In the genomic region with DNA sequence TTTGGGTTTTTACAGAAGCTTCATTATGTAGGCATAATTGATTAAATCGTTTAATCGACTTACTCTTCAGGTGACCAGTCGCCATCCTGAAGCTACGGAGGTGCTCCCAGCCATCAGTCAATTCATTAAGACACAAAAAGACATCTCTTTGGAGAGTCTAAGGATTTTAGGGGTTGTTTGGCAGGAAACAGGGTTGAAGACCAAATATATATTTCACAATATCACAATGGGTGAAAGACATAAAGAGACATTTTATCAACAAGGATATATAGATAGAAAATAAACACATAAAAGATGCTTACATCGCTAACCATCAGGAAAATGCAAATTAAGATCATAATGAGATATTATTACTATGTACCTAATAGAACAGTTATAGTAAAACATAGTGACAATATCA, we compare ENCODE assay signal across 18 cellular contexts.
"Had no signal": no experiment of that assay in that cellular context is flagged by ENCODE, and none has a peak within 500 bp of the region (broad histone marks: within the 10 kb centered on the region; RNA-seq: fewer than 3 reads in every experiment).

No MANE protein-coding gene starts in this region.

- H3K4me3 ChIP-seq: esophagus muscularis mucosa, left ventricle myocardium inferior, lower lobe of right lung, right atrium auricular region, smooth muscle cell, suprapubic skin, thyroid gland had no signal

- DNase-seq: effector memory CD8-positive, alpha-beta T cell; immature natural killer cell; kidney; left cardiac atrium; left ventricle myocardium inferior; lower lobe of right lung; naive thymus-derived CD8-positive, alpha-beta T cell; posterior cingulate gyrus; stimulated activated CD4-positive, alpha-beta T cell treated with anti-CD3 and anti-CD28 coated beads, Interleukin-2, amount 100 ng/mL, for 48 hours; stimulated activated naive CD8-positive, alpha-beta T cell treated with anti-CD3 and anti-CD28 coated beads, Interleukin-15, Interleukin-2, amounts not matched to agents 100 U/mL and 50 U/mL, for 24 hours; thyroid gland had no signal

- H3K9me3 ChIP-seq: esophagus muscularis mucosa, left ventricle myocardium inferior, lower lobe of right lung, neutrophil, right atrium auricular region, suprapubic skin, thyroid gland had no signal

- FAIRE-seq: colon, kidney had no signal

- H3K27ac ChIP-seq: epithelial cell of prostate, esophagus muscularis mucosa, left ventricle myocardium inferior, lower lobe of right lung, neutrophil, right atrium auricular region, suprapubic skin, thyroid gland had no signal

- H3K27me3 ChIP-seq: esophagus muscularis mucosa, neutrophil, right atrium auricular region, suprapubic skin, thyroid gland had no signal

- H3K36me3 ChIP-seq: esophagus muscularis mucosa, left ventricle myocardium inferior, lower lobe of right lung, right atrium auricular region, suprapubic skin, thyroid gland had no signal

- H3K4me2 ChIP-seq: smooth muscle cell had no signal

- H3K4me1 ChIP-seq: lower lobe of right lung, thyroid gland had no signal
